In genomic region chr2:71154798-71155197, GRCh38 we compare ENCODE assay signal across 8 cellular contexts. TPM values are rescaled to one million over a fixed set of nuclear protein-coding genes. Genes with fewer than 3 reads are reported as not detected.
DNase-seq lines count a peak whose midpoint lies in the region; ATAC-seq and TF ChIP-seq lines count a peak whose summit lies in the region.

No MANE protein-coding gene starts in this region.

- no peaks in the 10 kb centered on the region for H3K27me3 ChIP-seq in PC-9 (ENCODE audit: insufficient read depth, low read depth)

- H3K36me3 ChIP-seq in PC-9 (ENCODE audit: low read depth): no peaks in the 10 kb centered on the region

- H3F3A ChIP-seq in PC-9 (ENCODE audit: insufficient read depth, low read depth): no peaks in the 10 kb centered on the region

- intact Hi-C loops in PC-9 (cut with micrococcal nuclease; ENCODE audit: unreplicated experiment): loop anchor here (5.0 to 10.0 kb wide), 2 partner anchors 290 to 358 kb away; no protein-coding TSS in a partner anchor

- POLR2A ChIA-PET in PC-9 (lab: Charles Lee; ENCODE audit: unreplicated experiment): interaction anchor here (0.6 to 0.7 kb wide), 2 partner anchors 13 to 131 kb away, joined by 3 read pairs; no protein-coding TSS in a partner anchor

- peak; percentile 27 to 44 for DNase-seq in PC-9
- DNase-seq in iPS DF 4.7 (ENCODE audit: extremely low read depth, low spot score): peak; percentile 14
- DNase-seq in activated effector memory CD4-positive, alpha-beta T cell treated with Interleukin-2 at 50 U/mL for 16 hours: no peak
- no peak for DNase-seq in NCI-H2196 treated with DMSO at 0.1 percent for 48 hours (lab: John Stamatoyannopoulos, UW; ENCODE audit: unreplicated experiment)
- no peak for DNase-seq in SW 1271 (lab: John Stamatoyannopoulos, UW)
- DNase-seq in effector CD8-positive, alpha-beta T cell (lab: John Stamatoyannopoulos, UW): no peak

- no peaks in the 10 kb centered on the region for H3K9me3 ChIP-seq in PC-9 (ENCODE audit: insufficient read depth, low read depth)

- H3K9me2 ChIP-seq in PC-9 (ENCODE audit: insufficient read depth): no peaks in the 10 kb centered on the region

- no peak overlapping the region for H2AFZ ChIP-seq in PC-9

- no peak overlapping the region for H3K27ac ChIP-seq in PC-9

- H3K4me3 ChIP-seq in PC-9: no peak overlapping the region

- BruUV-seq in PC-9 (replicated peaks; lab: Mats Ljungman, UMichigan): no TSS peak

- no peaks in the 10 kb centered on the region for H4K20me1 ChIP-seq in PC-9 (ENCODE audit: insufficient read depth)

- TF ChIP-seq CTCF in PC-9 (conservative IDR thresholded peaks at IDR 0.05): peak; percentile 36; the same call in 1 of the 2 replicates

- CTCF ChIA-PET in PC-9 (lab: Charles Lee): interaction anchor here (0.8 to 0.9 kb wide), 2 partner anchors 54 to 366 kb away, joined by 3 to 4 read pairs; no protein-coding TSS in a partner anchor

- ATAC-seq in GM18519 (IDR thresholded peaks at IDR 0.05; ENCODE audit: low FRiP score, unreplicated experiment): peak; percentile 67
- ATAC-seq in HG02884 (IDR thresholded peaks at IDR 0.05; ENCODE audit: unreplicated experiment): peak; percentile 71

- H3K4me1 ChIP-seq in PC-9 (replicated peaks; ENCODE audit: insufficient read depth): no peaks in the 10 kb centered on the region

- H3K4me2 ChIP-seq in PC-9: no peak overlapping the region

- no peaks in the 10 kb centered on the region for H3K79me2 ChIP-seq in PC-9 (ENCODE audit: low read depth)

RNA-seq across cellular contexts. Expression of gene MPHOSPH10, which starts 24.4 kb away (rescaled TPM):
- total RNA-seq in PC-9 (2021): 16.0 and 26.9 TPM in 2 replicates

RNA-seq across cellular contexts. Expression of gene MCEE, which starts 24.8 kb away (rescaled TPM):
- 12.5 and 15.8 TPM in 2 replicates for total RNA-seq in PC-9 (2021)

Comparison
In these comparisons a context has a peak if more than half of its experiments do, and no peak if none do; other contexts are left out.
1. DNase-seq: peak in PC-9 (2 of 2) and iPS DF 4.7 (single experiment); none in activated effector memory CD4-positive, alpha-beta T cell treated with Interleukin-2 at 50 U/mL for 16 hours (single experiment), NCI-H2196 treated with DMSO at 0.1 percent for 48 hours (single experiment), SW 1271 (0 of 2) and effector CD8-positive, alpha-beta T cell (single experiment).